Comparison of ENCODE assay signal across 1 cellular context in the genomic region with DNA sequence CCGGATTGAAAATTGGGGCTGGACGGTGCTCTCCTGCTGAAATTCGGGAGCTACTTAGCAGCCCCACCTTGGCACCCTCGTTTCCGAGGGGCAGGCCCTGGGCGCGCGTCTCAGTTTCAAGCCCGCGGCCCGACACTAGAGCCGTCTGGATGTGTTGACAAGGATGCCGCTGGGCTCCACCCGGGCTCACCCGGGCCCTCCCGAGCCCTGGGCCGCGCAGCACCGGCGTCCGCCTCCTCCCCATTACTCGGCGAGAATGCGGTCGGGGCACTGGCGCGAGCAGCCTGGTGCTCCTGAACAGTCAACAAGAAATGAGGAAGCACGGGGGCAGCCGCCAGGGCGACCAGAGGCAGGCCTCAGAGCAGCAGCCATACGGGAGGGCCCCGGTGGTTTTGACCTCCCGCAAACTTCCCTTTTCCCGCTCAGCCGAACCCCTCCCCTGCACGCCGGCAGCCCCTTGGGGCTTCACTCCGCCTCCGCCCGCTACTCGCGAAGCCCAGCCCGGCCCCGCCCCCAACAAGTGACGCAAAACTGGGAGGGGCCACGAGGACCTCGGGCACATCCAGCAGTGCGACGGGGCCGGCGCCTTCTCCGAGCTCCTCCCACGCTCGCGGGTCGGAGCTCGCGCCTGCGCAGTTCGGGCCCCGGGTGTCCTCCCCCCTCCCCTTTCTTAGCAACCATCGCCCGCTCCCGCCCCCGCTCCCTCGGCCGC.
TF ChIP-seq lines count a peak whose summit lies in the region.

No MANE protein-coding gene starts in this region.

TF ChIP-seq in HEK293, 187 proteins besides CTCF, POLR2A, EP300 and RAD21 (continued from another document and continues in another):
- no peak for TF ChIP-seq ZNF169 (tag by site-specific recombination; IDR thresholded peaks at IDR 0.05)
- no peak for TF ChIP-seq ZNF658 (tag by site-specific recombination; IDR thresholded peaks at IDR 0.05)
- TF ChIP-seq ZFP37 (tag by site-specific recombination; IDR thresholded peaks at IDR 0.05), result peak; percentile 69; the same call in 1 of the 2 replicates
- no peak; the same call in 1 of the 2 replicates for TF ChIP-seq ZNF660 (tag by site-specific recombination; IDR thresholded peaks at IDR 0.05)
- TF ChIP-seq, protein P1, sequence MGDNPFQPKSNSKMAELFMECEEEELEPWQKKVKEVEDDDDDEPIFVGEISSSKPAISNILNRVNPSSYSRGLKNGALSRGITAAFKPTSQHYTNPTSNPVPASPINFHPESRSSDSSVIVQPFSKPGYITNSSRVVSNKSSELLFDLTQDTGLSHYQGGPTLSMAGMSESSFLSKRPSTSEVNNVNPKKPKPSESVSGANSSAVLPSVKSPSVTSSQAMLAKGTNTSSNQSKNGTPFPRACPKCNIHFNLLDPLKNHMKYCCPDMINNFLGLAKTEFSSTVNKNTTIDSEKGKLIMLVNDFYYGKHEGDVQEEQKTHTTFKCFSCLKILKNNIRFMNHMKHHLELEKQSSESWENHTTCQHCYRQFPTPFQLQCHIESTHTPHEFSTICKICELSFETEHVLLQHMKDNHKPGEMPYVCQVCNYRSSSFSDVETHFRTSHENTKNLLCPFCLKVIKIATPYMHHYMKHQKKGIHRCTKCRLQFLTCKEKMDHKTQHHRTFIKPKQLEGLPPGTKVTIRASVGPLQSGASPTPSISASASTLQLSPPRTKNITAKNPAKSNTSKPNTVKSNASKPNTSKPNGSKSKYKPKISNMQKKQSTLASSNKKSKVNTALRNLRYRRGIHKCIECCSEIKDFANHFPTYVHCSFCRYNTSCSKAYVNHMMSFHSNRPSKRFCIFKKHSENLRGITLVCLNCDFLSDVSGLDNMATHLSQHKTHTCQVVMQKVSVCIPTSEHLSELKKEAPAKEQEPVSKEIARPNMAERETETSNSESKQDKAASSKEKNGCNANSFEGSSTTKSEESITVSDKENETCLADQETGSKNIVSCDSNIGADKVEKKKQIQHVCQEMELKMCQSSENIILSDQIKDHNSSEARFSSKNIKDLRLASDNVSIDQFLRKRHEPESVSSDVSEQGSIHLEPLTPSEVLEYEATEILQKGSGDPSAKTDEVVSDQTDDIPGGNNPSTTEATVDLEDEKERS (tag by site-specific recombination; IDR thresholded peaks at IDR 0.05), result no peak
- TF ChIP-seq ZBTB21 (tag by site-specific recombination; IDR thresholded peaks at IDR 0.05), result peak; percentile 63
- TF ChIP-seq ZNF521 (tag by site-specific recombination; IDR thresholded peaks at IDR 0.05), result no peak
- TF ChIP-seq ZNF624 (tag by site-specific recombination; IDR thresholded peaks at IDR 0.05), result no peak
- TF ChIP-seq, protein P2, sequence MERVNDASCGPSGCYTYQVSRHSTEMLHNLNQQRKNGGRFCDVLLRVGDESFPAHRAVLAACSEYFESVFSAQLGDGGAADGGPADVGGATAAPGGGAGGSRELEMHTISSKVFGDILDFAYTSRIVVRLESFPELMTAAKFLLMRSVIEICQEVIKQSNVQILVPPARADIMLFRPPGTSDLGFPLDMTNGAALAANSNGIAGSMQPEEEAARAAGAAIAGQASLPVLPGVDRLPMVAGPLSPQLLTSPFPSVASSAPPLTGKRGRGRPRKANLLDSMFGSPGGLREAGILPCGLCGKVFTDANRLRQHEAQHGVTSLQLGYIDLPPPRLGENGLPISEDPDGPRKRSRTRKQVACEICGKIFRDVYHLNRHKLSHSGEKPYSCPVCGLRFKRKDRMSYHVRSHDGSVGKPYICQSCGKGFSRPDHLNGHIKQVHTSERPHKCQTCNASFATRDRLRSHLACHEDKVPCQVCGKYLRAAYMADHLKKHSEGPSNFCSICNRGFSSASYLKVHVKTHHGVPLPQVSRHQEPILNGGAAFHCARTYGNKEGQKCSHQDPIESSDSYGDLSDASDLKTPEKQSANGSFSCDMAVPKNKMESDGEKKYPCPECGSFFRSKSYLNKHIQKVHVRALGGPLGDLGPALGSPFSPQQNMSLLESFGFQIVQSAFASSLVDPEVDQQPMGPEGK (tag by site-specific recombination; IDR thresholded peaks at IDR 0.05), result peak; percentile 97
- no peak for TF ChIP-seq ZNF354C (tag by site-specific recombination; IDR thresholded peaks at IDR 0.05; ENCODE audit: borderline replicate concordance, low read depth)
- TF ChIP-seq ZNF837 (tag by site-specific recombination; IDR thresholded peaks at IDR 0.05), result no peak
- no peak for TF ChIP-seq ZNF626 (tag by site-specific recombination; IDR thresholded peaks at IDR 0.05)
- TF ChIP-seq BCL11A (tag by site-specific recombination; IDR thresholded peaks at IDR 0.05; ENCODE audit: low read depth), result 0 out of 2 replicates have a peak, but pooled peaks have one; percentile 69
- 0 out of 2 replicates have a peak, but pooled peaks have one; percentile 49 for TF ChIP-seq ZNF785 (tag by site-specific recombination; IDR thresholded peaks at IDR 0.05)
- TF ChIP-seq SCRT1 (tag by site-specific recombination; IDR thresholded peaks at IDR 0.05; ENCODE audit: borderline replicate concordance), result no peak
- TF ChIP-seq FEZF1 (tag by site-specific recombination; IDR thresholded peaks at IDR 0.05), result no peak
- TF ChIP-seq ZNF555 (tag by site-specific recombination; conservative IDR thresholded peaks at IDR 0.05), result no peak
- TF ChIP-seq ZNF549 (tag by site-specific recombination; IDR thresholded peaks at IDR 0.05), result no peak
- TF ChIP-seq, protein P3, sequence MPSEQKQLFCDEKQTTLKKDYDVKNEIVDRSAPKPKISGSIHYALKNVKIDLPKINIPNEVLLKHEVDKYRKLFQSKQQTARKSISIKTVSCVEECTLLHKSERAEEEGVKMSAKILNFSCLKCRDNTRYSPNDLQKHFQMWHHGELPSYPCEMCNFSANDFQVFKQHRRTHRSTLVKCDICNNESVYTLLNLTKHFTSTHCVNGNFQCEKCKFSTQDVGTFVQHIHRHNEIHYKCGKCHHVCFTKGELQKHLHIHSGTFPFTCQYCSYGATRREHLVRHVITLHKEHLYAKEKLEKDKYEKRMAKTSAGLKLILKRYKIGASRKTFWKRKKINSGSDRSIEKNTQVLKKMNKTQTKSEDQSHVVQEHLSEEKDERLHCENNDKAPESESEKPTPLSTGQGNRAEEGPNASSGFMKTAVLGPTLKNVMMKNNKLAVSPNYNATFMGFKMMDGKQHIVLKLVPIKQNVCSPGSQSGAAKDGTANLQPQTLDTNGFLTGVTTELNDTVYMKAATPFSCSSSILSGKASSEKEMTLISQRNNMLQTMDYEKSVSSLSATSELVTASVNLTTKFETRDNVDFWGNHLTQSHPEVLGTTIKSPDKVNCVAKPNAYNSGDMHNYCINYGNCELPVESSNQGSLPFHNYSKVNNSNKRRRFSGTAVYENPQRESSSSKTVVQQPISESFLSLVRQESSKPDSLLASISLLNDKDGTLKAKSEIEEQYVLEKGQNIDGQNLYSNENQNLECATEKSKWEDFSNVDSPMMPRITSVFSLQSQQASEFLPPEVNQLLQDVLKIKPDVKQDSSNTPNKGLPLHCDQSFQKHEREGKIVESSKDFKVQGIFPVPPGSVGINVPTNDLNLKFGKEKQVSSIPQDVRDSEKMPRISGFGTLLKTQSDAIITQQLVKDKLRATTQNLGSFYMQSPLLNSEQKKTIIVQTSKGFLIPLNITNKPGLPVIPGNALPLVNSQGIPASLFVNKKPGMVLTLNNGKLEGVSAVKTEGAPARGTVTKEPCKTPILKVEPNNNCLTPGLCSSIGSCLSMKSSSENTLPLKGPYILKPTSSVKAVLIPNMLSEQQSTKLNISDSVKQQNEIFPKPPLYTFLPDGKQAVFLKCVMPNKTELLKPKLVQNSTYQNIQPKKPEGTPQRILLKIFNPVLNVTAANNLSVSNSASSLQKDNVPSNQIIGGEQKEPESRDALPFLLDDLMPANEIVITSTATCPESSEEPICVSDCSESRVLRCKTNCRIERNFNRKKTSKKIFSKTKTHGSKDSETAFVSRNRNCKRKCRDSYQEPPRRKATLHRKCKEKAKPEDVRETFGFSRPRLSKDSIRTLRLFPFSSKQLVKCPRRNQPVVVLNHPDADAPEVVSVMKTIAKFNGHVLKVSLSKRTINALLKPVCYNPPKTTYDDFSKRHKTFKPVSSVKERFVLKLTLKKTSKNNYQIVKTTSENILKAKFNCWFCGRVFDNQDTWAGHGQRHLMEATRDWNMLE (tag by site-specific recombination; conservative IDR thresholded peaks at IDR 0.05; ENCODE audit: low read depth), result peak; percentile 26; the same call in 1 of the 2 replicates
- TF ChIP-seq ZNF514 (tag by site-specific recombination; IDR thresholded peaks at IDR 0.05), result no peak
- peak; percentile 50; the same call in 1 of the 2 replicates for TF ChIP-seq ZNF792 (tag by site-specific recombination; IDR thresholded peaks at IDR 0.05)
- TF ChIP-seq, protein P4, sequence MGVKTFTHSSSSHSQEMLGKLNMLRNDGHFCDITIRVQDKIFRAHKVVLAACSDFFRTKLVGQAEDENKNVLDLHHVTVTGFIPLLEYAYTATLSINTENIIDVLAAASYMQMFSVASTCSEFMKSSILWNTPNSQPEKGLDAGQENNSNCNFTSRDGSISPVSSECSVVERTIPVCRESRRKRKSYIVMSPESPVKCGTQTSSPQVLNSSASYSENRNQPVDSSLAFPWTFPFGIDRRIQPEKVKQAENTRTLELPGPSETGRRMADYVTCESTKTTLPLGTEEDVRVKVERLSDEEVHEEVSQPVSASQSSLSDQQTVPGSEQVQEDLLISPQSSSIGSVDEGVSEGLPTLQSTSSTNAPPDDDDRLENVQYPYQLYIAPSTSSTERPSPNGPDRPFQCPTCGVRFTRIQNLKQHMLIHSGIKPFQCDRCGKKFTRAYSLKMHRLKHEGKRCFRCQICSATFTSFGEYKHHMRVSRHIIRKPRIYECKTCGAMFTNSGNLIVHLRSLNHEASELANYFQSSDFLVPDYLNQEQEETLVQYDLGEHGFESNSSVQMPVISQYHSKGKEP (tag by site-specific recombination; IDR thresholded peaks at IDR 0.05), result peak; percentile 55; the same call in 1 of the 2 replicates
- TF ChIP-seq ZNF404 (tag by site-specific recombination; IDR thresholded peaks at IDR 0.05), result no peak
- TF ChIP-seq ZNF350 (tag by site-specific recombination; IDR thresholded peaks at IDR 0.05), result no peak
- TF ChIP-seq, protein P5, sequence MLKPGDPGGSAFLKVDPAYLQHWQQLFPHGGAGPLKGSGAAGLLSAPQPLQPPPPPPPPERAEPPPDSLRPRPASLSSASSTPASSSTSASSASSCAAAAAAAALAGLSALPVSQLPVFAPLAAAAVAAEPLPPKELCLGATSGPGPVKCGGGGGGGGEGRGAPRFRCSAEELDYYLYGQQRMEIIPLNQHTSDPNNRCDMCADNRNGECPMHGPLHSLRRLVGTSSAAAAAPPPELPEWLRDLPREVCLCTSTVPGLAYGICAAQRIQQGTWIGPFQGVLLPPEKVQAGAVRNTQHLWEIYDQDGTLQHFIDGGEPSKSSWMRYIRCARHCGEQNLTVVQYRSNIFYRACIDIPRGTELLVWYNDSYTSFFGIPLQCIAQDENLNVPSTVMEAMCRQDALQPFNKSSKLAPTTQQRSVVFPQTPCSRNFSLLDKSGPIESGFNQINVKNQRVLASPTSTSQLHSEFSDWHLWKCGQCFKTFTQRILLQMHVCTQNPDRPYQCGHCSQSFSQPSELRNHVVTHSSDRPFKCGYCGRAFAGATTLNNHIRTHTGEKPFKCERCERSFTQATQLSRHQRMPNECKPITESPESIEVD (tag by site-specific recombination; IDR thresholded peaks at IDR 0.05), result no peak
- no peak for TF ChIP-seq ZNF16 (tag by site-specific recombination; IDR thresholded peaks at IDR 0.05; ENCODE audit: low read depth)
- no peak for TF ChIP-seq ZNF544 (tag by site-specific recombination; IDR thresholded peaks at IDR 0.05)
- no peak for TF ChIP-seq YY2 (tag by site-specific recombination; IDR thresholded peaks at IDR 0.05)
- TF ChIP-seq, protein P6, sequence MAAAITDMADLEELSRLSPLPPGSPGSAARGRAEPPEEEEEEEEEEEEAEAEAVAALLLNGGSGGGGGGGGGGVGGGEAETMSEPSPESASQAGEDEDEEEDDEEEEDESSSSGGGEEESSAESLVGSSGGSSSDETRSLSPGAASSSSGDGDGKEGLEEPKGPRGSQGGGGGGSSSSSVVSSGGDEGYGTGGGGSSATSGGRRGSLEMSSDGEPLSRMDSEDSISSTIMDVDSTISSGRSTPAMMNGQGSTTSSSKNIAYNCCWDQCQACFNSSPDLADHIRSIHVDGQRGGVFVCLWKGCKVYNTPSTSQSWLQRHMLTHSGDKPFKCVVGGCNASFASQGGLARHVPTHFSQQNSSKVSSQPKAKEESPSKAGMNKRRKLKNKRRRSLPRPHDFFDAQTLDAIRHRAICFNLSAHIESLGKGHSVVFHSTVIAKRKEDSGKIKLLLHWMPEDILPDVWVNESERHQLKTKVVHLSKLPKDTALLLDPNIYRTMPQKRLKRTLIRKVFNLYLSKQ (tag by site-specific recombination; IDR thresholded peaks at IDR 0.05; ENCODE audit: borderline replicate concordance), result no peak
- peak; percentile 77 for TF ChIP-seq EGR2 (tag by site-specific recombination; IDR thresholded peaks at IDR 0.05; ENCODE audit: low read depth)
- TF ChIP-seq, protein P7, sequence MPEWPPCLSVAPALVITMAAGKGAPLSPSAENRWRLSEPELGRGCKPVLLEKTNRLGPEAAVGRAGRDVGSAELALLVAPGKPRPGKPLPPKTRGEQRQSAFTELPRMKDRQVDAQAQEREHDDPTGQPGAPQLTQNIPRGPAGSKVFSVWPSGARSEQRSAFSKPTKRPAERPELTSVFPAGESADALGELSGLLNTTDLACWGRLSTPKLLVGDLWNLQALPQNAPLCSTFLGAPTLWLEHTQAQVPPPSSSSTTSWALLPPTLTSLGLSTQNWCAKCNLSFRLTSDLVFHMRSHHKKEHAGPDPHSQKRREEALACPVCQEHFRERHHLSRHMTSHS (tag by site-specific recombination; IDR thresholded peaks at IDR 0.05), result no peak
- TF ChIP-seq TCF7L2 (IDR thresholded peaks at IDR 0.05; ENCODE audit: borderline replicate concordance, low read depth, low read length), result no peak
- TF ChIP-seq ZNF132 (tag by site-specific recombination; IDR thresholded peaks at IDR 0.05; ENCODE audit: borderline replicate concordance), result no peak
- no peak for TF ChIP-seq ZNF670 (tag by site-specific recombination; IDR thresholded peaks at IDR 0.05; ENCODE audit: low read depth)
- TF ChIP-seq ZNF585B (tag by site-specific recombination; IDR thresholded peaks at IDR 0.05), result no peak
- TF ChIP-seq, protein P8, sequence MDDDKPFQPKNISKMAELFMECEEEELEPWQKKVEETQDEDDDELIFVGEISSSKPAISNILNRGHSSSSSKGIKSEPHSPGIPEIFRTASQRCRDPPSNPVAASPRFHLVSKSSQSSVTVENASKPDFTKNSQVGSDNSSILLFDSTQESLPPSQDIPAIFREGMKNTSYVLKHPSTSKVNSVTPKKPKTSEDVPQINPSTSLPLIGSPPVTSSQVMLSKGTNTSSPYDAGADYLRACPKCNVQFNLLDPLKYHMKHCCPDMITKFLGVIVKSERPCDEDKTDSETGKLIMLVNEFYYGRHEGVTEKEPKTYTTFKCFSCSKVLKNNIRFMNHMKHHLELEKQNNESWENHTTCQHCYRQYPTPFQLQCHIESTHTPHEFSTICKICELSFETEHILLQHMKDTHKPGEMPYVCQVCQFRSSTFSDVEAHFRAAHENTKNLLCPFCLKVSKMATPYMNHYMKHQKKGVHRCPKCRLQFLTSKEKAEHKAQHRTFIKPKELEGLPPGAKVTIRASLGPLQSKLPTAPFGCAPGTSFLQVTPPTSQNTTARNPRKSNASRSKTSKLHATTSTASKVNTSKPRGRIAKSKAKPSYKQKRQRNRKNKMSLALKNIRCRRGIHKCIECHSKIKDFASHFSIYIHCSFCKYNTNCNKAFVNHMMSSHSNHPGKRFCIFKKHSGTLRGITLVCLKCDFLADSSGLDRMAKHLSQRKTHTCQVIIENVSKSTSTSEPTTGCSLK (tag by site-specific recombination; IDR thresholded peaks at IDR 0.05), result no peak
- no peak for TF ChIP-seq ZNF416 (tag by site-specific recombination; IDR thresholded peaks at IDR 0.05)
